ENCODE assay signal across 1 cellular context in genomic region chr6:53432318-53433161, GRCh38.
TF ChIP-seq lines count a peak whose summit lies in the region.

No MANE protein-coding gene starts in this region.

TF ChIP-seq in HepG2, 621 proteins besides CTCF, POLR2A, EP300 and RAD21 (continued from another document and continues in another):
- 0 out of 2 replicates have a peak, but pooled peaks have one; percentile 35 for TF ChIP-seq HNF1A (IDR thresholded peaks at IDR 0.05; ENCODE audit: low read depth)
- TF ChIP-seq HNF1A (CRISPR knock-in tag; IDR thresholded peaks at IDR 0.05; ENCODE audit: borderline replicate concordance): no peak
- peak; percentile 65 for TF ChIP-seq PHF21A (CRISPR knock-in tag; IDR thresholded peaks at IDR 0.05)
- peak; percentile 22 for TF ChIP-seq TEAD3 (CRISPR knock-in tag; optimal IDR thresholded peaks at IDR 0.05; ENCODE audit: borderline replicate concordance)
- peak; percentile 94 to 97 for TF ChIP-seq NR2F1 (CRISPR knock-in tag; IDR thresholded peaks at IDR 0.05)
- TF ChIP-seq SP1 (IDR thresholded peaks at IDR 0.05): no peak
- no peak for TF ChIP-seq SP1 (CRISPR knock-in tag; IDR thresholded peaks at IDR 0.05)
- TF ChIP-seq JUN (CRISPR knock-in tag; IDR thresholded peaks at IDR 0.05): peak; percentile 68
- TF ChIP-seq ZNF207 (IDR thresholded peaks at IDR 0.05; ENCODE audit: borderline replicate concordance): no peak
- no peak for TF ChIP-seq ZBTB43 (CRISPR knock-in tag; conservative IDR thresholded peaks at IDR 0.05)
- peak; percentile 37; the same call in 1 of the 2 replicates for TF ChIP-seq IRF2 (CRISPR knock-in tag; IDR thresholded peaks at IDR 0.05)
- no peak for TF ChIP-seq ELF1 (CRISPR knock-in tag; IDR thresholded peaks at IDR 0.05)
- TF ChIP-seq EED (CRISPR knock-in tag; IDR thresholded peaks at IDR 0.05): no peak
- no peak for TF ChIP-seq ZNF776 (CRISPR knock-in tag; IDR thresholded peaks at IDR 0.05)
- no peak for TF ChIP-seq KDM2A (CRISPR knock-in tag; IDR thresholded peaks at IDR 0.05; ENCODE audit: borderline replicate concordance, low read depth)
- no peak for TF ChIP-seq ZBTB39 (CRISPR knock-in tag; IDR thresholded peaks at IDR 0.05)
- no peak for TF ChIP-seq DZIP1 (CRISPR knock-in tag; IDR thresholded peaks at IDR 0.05)
- TF ChIP-seq MEIS1 (CRISPR knock-in tag; IDR thresholded peaks at IDR 0.05; ENCODE audit: borderline replicate concordance): no peak
- TF ChIP-seq STAG1 (CRISPR knock-in tag; IDR thresholded peaks at IDR 0.05): no peak; the same call in 1 of the 2 replicates
- TF ChIP-seq ZNF296 (CRISPR knock-in tag; conservative IDR thresholded peaks at IDR 0.05): no peak
- peak; percentile 62; the same call in 1 of the 2 replicates for TF ChIP-seq YEATS2 (CRISPR knock-in tag; IDR thresholded peaks at IDR 0.05; ENCODE audit: borderline replicate concordance)
- TF ChIP-seq KDM3A (CRISPR knock-in tag; IDR thresholded peaks at IDR 0.05; ENCODE audit: low read depth): no peak
- peak; percentile 55; the same call in 1 of the 2 replicates for TF ChIP-seq HBP1 (CRISPR knock-in tag; IDR thresholded peaks at IDR 0.05; ENCODE audit: low read depth)
- TF ChIP-seq GMEB2 (CRISPR knock-in tag; IDR thresholded peaks at IDR 0.05; ENCODE audit: low read depth): no peak
- TF ChIP-seq FOXP1 (IDR thresholded peaks at IDR 0.05): peak; percentile 80
- TF ChIP-seq FOXP1 (CRISPR knock-in tag; IDR thresholded peaks at IDR 0.05): peak; percentile 92
- no peak for TF ChIP-seq XBP1 (CRISPR knock-in tag; IDR thresholded peaks at IDR 0.05)
- TF ChIP-seq AKNA (CRISPR knock-in tag; IDR thresholded peaks at IDR 0.05; ENCODE audit: borderline replicate concordance): no peak
- no peak for TF ChIP-seq ZNF800 (CRISPR knock-in tag; IDR thresholded peaks at IDR 0.05)
- TF ChIP-seq ARID4A (CRISPR knock-in tag; IDR thresholded peaks at IDR 0.05; ENCODE audit: borderline replicate concordance): peak; percentile 54; the same call in 1 of the 2 replicates
